ENCODE assay signal across 13 cellular contexts in the genomic region with DNA sequence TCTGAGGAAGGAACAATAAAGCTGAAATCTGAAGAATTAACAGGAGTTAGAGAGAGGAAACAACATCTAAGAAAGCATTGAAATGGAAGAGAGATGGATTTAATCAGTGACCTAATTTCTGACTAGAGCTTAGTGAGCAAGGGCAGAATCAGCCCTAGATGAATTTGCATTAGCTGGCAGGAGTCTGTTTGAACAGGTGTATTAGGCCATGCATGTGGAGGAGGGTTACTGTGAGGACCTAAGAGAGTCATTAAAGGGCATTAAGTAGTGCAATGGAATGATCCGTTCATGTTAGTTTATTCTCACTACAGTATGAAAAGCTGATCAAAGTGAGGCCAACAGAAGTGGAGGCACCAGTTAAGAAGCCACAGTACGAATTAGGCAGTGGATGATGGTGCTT.
DNase-seq lines count a peak whose midpoint lies in the region; ATAC-seq and TF ChIP-seq lines count a peak whose summit lies in the region.
"Had no signal": no experiment of that assay in that cellular context is flagged by ENCODE, and none has a peak within 500 bp of the region (broad histone marks: within the 10 kb centered on the region; RNA-seq: fewer than 3 reads in every experiment).

No MANE protein-coding gene starts in this region.

- H3K9me3 ChIP-seq in lower lobe of right lung, result no peaks in the 10 kb centered on the region
- H3K9me3 ChIP-seq: ascending aorta had no signal

- peak; percentile 84 to 89 for ATAC-seq in lower lobe of right lung
- no peak for ATAC-seq in GM18519 (IDR thresholded peaks at IDR 0.05; ENCODE audit: low FRiP score, unreplicated experiment)

- TF ChIP-seq CTCF in lower lobe of right lung (IDR thresholded peaks at IDR 0.05), result no peak

- no peak overlapping the region for H3K27ac ChIP-seq in lower lobe of right lung
- H3K27ac ChIP-seq: ascending aorta, tibial nerve had no signal

- intact Hi-C loops in lower lobe of right lung (cut with DNase I), result no loop called here

- H3K4me3 ChIP-seq in lower lobe of right lung, result no peak overlapping the region
- H3K4me3 ChIP-seq: ascending aorta, tibial nerve had no signal

- DNase-seq in DMS79 treated with DMSO at 0.1 percent for 48 hours (lab: John Stamatoyannopoulos, UW), result peak; percentile 10
- DNase-seq in NCI-H1436 treated with DMSO at 0.1 percent for 48 hours (lab: John Stamatoyannopoulos, UW), result peak; percentile 26
- DNase-seq in NCI-H774 (lab: John Stamatoyannopoulos, UW), result peak; percentile 78
- DNase-seq in lower lobe of right lung, result no peak
- no peak for DNase-seq in DMS114 treated with DMSO at 0.1 percent for 48 hours (lab: John Stamatoyannopoulos, UW; ENCODE audit: unreplicated experiment)
- no peak for DNase-seq in OCI-M1 (lab: John Stamatoyannopoulos, UW)
- DNase-seq in ACHN, result no peak
- DNase-seq: central memory CD4-positive, alpha-beta T cell; NCI-H2029 treated with DMSO at 0.1 percent for 48 hours; T-helper 9 cell had no signal

- in situ Hi-C loops in ACHN (cut with HindIII; ENCODE audit: low pct_ligation_motif_present, low pct_unique_long_range_greater_than_20kb, low sequenced_read_pairs), result no loop called here

- no peaks in the 10 kb centered on the region for H3K4me1 ChIP-seq in lower lobe of right lung
- H3K4me1 ChIP-seq: ascending aorta, tibial nerve had no signal

- H3K36me3 ChIP-seq in lower lobe of right lung, result no peaks in the 10 kb centered on the region
- H3K36me3 ChIP-seq: ascending aorta, tibial nerve had no signal

- H3K27me3 ChIP-seq in lower lobe of right lung (ENCODE audit: low read depth), result no peaks in the 10 kb centered on the region
- H3K27me3 ChIP-seq: ascending aorta, tibial nerve had no signal

Comparison
In these comparisons a context has a peak if more than half of its experiments do, and no peak if none do; other contexts are left out.
1. DNase-seq: peak in DMS79 treated with DMSO at 0.1 percent for 48 hours (single experiment), NCI-H1436 treated with DMSO at 0.1 percent for 48 hours (single experiment) and NCI-H774 (single experiment); none in lower lobe of right lung (single experiment), DMS114 treated with DMSO at 0.1 percent for 48 hours (single experiment), OCI-M1 (single experiment) and ACHN (single experiment).